37 cellular contexts compared by ENCODE assay signal in genomic region chr20:24368253-24368652, GRCh38.
"Had no signal": no experiment of that assay in that cellular context is flagged by ENCODE, and none has a peak within 500 bp of the region (broad histone marks: within the 10 kb centered on the region; RNA-seq: fewer than 3 reads in every experiment).

No MANE protein-coding gene starts in this region.

- H3K4me3 ChIP-seq: ascending aorta, cardiac muscle cell had no signal

- H3K9me3 ChIP-seq: ascending aorta had no signal

- H3K27ac Mint-ChIP-seq: activated B cell treated with CpG ODN at 0.5 μM for 24 hours; activated CD4-positive, alpha-beta memory T cell treated with anti-CD3 and anti-CD28 coated beads, Interleukin-2, amount 10 ng/mL, durations not matched to agents 7 days and 5 days; activated CD4-positive, alpha-beta T cell treated with anti-CD3 and anti-CD28 coated beads for 36 hours; activated CD4-positive, alpha-beta T cell treated with anti-CD3 and anti-CD28 coated beads, Interleukin-2, amount 10 ng/mL, durations not matched to agents 7 days and 5 days; activated CD8-positive, alpha-beta memory T cell treated with anti-CD3 and anti-CD28 coated beads, Interleukin-2, amount 10 ng/mL, durations not matched to agents 7 days and 5 days; activated CD8-positive, alpha-beta T cell treated with anti-CD3 and anti-CD28 coated beads, Interleukin-2, amount 10 ng/mL, durations not matched to agents 7 days and 5 days; activated naive CD4-positive, alpha-beta T cell treated with anti-CD3 and anti-CD28 coated beads, Interleukin-2, amount 10 ng/mL, durations not matched to agents 7 days and 5 days; activated naive CD4-positive, alpha-beta T cell treated with anti-CD3 and anti-CD28 coated beads, Interleukin-2, amount 50 U/mL, for 24 hours; activated naive CD8-positive, alpha-beta T cell; activated naive CD8-positive, alpha-beta T cell treated with anti-CD3 and anti-CD28 coated beads, Interleukin-2, amount 10 ng/mL, durations not matched to agents 7 days and 5 days; activated naive CD8-positive, alpha-beta T cell treated with anti-CD3 and anti-CD28 coated beads, Interleukin-2, amount 50 U/mL, for 24 hours; activated T-cell treated with anti-CD3 and anti-CD28 coated beads, Interleukin-2, amount 50 U/mL, for 24 hours; activated T-helper 2 cell treated with anti-CD3 and anti-CD28 coated beads, Interferon-gamma antibody, Interleukin-2, Interleukin-4, amounts not matched to agents 10 μg/mL and 5 μg/mL and 100 μg/mL, durations not matched to agents 14 hours and 24 hours and 36 hours; brain; T-helper 1 cell treated with Interleukin-12 subunit alpha and Interleukin-12 subunit beta and Interleukin-4 antibody, amounts not matched to agents 30 μg/mL and 1 μg/mL, for 36 hours; T-helper 2 cell treated with Interferon-gamma antibody and Interleukin-4, amounts not matched to agents 5 μg/mL and 100 μg/mL, for 36 hours had no signal

- DNase-seq: activated B cell treated with CpG ODN at 0.5 μM for 24 hours; activated CD4-positive, alpha-beta memory T cell treated with anti-CD3 and anti-CD28 coated beads, Interleukin-2, amount 10 ng/mL, durations not matched to agents 7 days and 5 days; activated CD4-positive, alpha-beta T cell treated with anti-CD3 and anti-CD28 coated beads for 1 hour; activated CD4-positive, alpha-beta T cell treated with anti-CD3 and anti-CD28 coated beads for 36 hours; activated CD4-positive, alpha-beta T cell treated with anti-CD3 and anti-CD28 coated beads for 48 hours; activated CD4-positive, alpha-beta T cell treated with anti-CD3 and anti-CD28 coated beads, Interleukin-2, amount 10 ng/mL, durations not matched to agents 7 days and 5 days; activated CD4-positive, alpha-beta T cell treated with anti-CD3 and anti-CD28 coated beads, Interleukin-2, amount 50 U/mL, for 48 hours; activated CD8-positive, alpha-beta memory T cell treated with anti-CD3 and anti-CD28 coated beads for 24 hours; activated CD8-positive, alpha-beta memory T cell treated with anti-CD3 and anti-CD28 coated beads, Interleukin-2, amount 10 ng/mL, durations not matched to agents 7 days and 5 days; activated CD8-positive, alpha-beta memory T cell treated with anti-CD3 and anti-CD28 coated beads, Interleukin-2, amount 50 U/mL, for 48 hours; activated CD8-positive, alpha-beta T cell treated with anti-CD3 and anti-CD28 coated beads, Interleukin-2, amount 10 ng/mL, durations not matched to agents 7 days and 5 days; activated effector memory CD4-positive, alpha-beta T cell treated with Interleukin-2 at 50 U/mL for 16 hours; activated gamma-delta T cell; activated naive CD4-positive, alpha-beta T cell treated with anti-CD3 and anti-CD28 coated beads, Interleukin-2, amount 10 ng/mL, durations not matched to agents 7 days and 5 days; activated naive CD4-positive, alpha-beta T cell treated with Interleukin-2 at 50 U/mL for 16 hours; activated naive CD8-positive, alpha-beta T cell treated with anti-CD3 and anti-CD28 coated beads, Interleukin-2, amount 10 ng/mL, durations not matched to agents 7 days and 5 days; activated naive CD8-positive, alpha-beta T cell treated with anti-CD3 and anti-CD28 coated beads, Interleukin-2, amount 50 U/mL, for 24 hours; activated T-cell treated with anti-CD3 and anti-CD28 coated beads, Interleukin-2, amount 50 U/mL, for 24 hours; activated T-cell treated with anti-CD3 and anti-CD28 coated beads, Interleukin-2, amount 50 U/mL, for 48 hours; amygdala; anterior cingulate cortex; caudate nucleus; cerebellar nuclear complex; T-helper 1 cell; T-helper 2 cell; T-helper 9 cell had no signal

- H3K36me3 ChIP-seq: ascending aorta, cardiac muscle cell had no signal

- H3K4me1 ChIP-seq: ascending aorta had no signal

- H3K4me1 Mint-ChIP-seq: activated B cell treated with CpG ODN at 0.5 μM for 24 hours; activated CD4-positive, alpha-beta memory T cell treated with anti-CD3 and anti-CD28 coated beads, Interleukin-2, amount 10 ng/mL, durations not matched to agents 7 days and 5 days; activated CD4-positive, alpha-beta T cell treated with anti-CD3 and anti-CD28 coated beads, Interleukin-2, amount 10 ng/mL, durations not matched to agents 7 days and 5 days; activated CD8-positive, alpha-beta memory T cell treated with anti-CD3 and anti-CD28 coated beads, Interleukin-2, amount 10 ng/mL, durations not matched to agents 7 days and 5 days; activated naive CD4-positive, alpha-beta T cell treated with anti-CD3 and anti-CD28 coated beads, Interleukin-2, amount 10 ng/mL, durations not matched to agents 7 days and 5 days; activated naive CD8-positive, alpha-beta T cell treated with anti-CD3 and anti-CD28 coated beads, Interleukin-2, amount 10 ng/mL, durations not matched to agents 7 days and 5 days; activated naive CD8-positive, alpha-beta T cell treated with anti-CD3 and anti-CD28 coated beads, Interleukin-2, amount 50 U/mL, for 24 hours; central memory CD8-positive, alpha-beta T cell had no signal

- H3K27me3 Mint-ChIP-seq: activated B cell treated with CpG ODN at 0.5 μM for 24 hours; activated CD4-positive, alpha-beta T cell treated with anti-CD3 and anti-CD28 coated beads, Interleukin-2, amount 10 ng/mL, durations not matched to agents 7 days and 5 days; activated naive CD4-positive, alpha-beta T cell treated with anti-CD3 and anti-CD28 coated beads, Interleukin-2, amount 50 U/mL, for 24 hours; activated naive CD8-positive, alpha-beta T cell; activated naive CD8-positive, alpha-beta T cell treated with anti-CD3 and anti-CD28 coated beads, Interleukin-2, amount 50 U/mL, for 24 hours; activated T-cell treated with anti-CD3 and anti-CD28 coated beads, Interleukin-2, amount 50 U/mL, for 24 hours had no signal

- H3K9me3 Mint-ChIP-seq: activated B cell treated with CpG ODN at 0.5 μM for 24 hours; activated CD4-positive, alpha-beta memory T cell treated with anti-CD3 and anti-CD28 coated beads, Interleukin-2, amount 10 ng/mL, durations not matched to agents 7 days and 5 days; activated CD4-positive, alpha-beta T cell treated with anti-CD3 and anti-CD28 coated beads, Interleukin-2, amount 10 ng/mL, durations not matched to agents 7 days and 5 days; activated naive CD4-positive, alpha-beta T cell treated with anti-CD3 and anti-CD28 coated beads, Interleukin-2, amount 10 ng/mL, durations not matched to agents 7 days and 5 days; activated naive CD4-positive, alpha-beta T cell treated with anti-CD3 and anti-CD28 coated beads, Interleukin-2, amount 50 U/mL, for 24 hours; activated naive CD8-positive, alpha-beta T cell treated with anti-CD3 and anti-CD28 coated beads, Interleukin-2, amount 50 U/mL, for 24 hours; activated T-cell treated with anti-CD3 and anti-CD28 coated beads, Interleukin-2, amount 50 U/mL, for 24 hours; activated T-helper 2 cell treated with anti-CD3 and anti-CD28 coated beads, Interferon-gamma antibody, Interleukin-2, Interleukin-4, amounts not matched to agents 10 μg/mL and 5 μg/mL and 100 μg/mL, durations not matched to agents 14 hours and 24 hours and 36 hours; central memory CD8-positive, alpha-beta T cell had no signal

- ATAC-seq: activated CD4-positive, alpha-beta T cell treated with anti-CD3 and anti-CD28 coated beads for 36 hours; activated CD4-positive, CD25-positive, alpha-beta regulatory T cell treated with anti-CD3 and anti-CD28 coated beads, Interleukin-2, amount 50 U/mL, for 24 hours; activated CD8-positive, alpha-beta memory T cell treated with anti-CD3 and anti-CD28 coated beads, Interleukin-2, amount 10 ng/mL, durations not matched to agents 7 days and 5 days; activated CD8-positive, alpha-beta T cell treated with anti-CD3 and anti-CD28 coated beads, Interleukin-2, amount 10 ng/mL, durations not matched to agents 7 days and 5 days; activated naive CD8-positive, alpha-beta T cell treated with anti-CD3 and anti-CD28 coated beads, Interleukin-2, amount 50 U/mL, for 24 hours had no signal

- H3K36me3 Mint-ChIP-seq: activated CD8-positive, alpha-beta memory T cell treated with anti-CD3 and anti-CD28 coated beads, Interleukin-2, amount 10 ng/mL, durations not matched to agents 7 days and 5 days; activated naive CD4-positive, alpha-beta T cell treated with anti-CD3 and anti-CD28 coated beads, Interleukin-2, amount 10 ng/mL, durations not matched to agents 7 days and 5 days; activated naive CD4-positive, alpha-beta T cell treated with anti-CD3 and anti-CD28 coated beads, Interleukin-2, amount 50 U/mL, for 24 hours; activated naive CD8-positive, alpha-beta T cell; activated naive CD8-positive, alpha-beta T cell treated with anti-CD3 and anti-CD28 coated beads, Interleukin-2, amount 10 ng/mL, durations not matched to agents 7 days and 5 days; brain had no signal

- H3K4me3 Mint-ChIP-seq: activated B cell treated with CpG ODN at 0.5 μM for 24 hours; activated CD4-positive, alpha-beta memory T cell treated with anti-CD3 and anti-CD28 coated beads, Interleukin-2, amount 10 ng/mL, durations not matched to agents 7 days and 5 days; activated CD4-positive, alpha-beta T cell treated with anti-CD3 and anti-CD28 coated beads for 36 hours; activated CD4-positive, alpha-beta T cell treated with anti-CD3 and anti-CD28 coated beads, Interleukin-2, amount 10 ng/mL, durations not matched to agents 7 days and 5 days; activated CD8-positive, alpha-beta memory T cell treated with anti-CD3 and anti-CD28 coated beads, Interleukin-2, amount 10 ng/mL, durations not matched to agents 7 days and 5 days; activated CD8-positive, alpha-beta T cell treated with anti-CD3 and anti-CD28 coated beads, Interleukin-2, amount 10 ng/mL, durations not matched to agents 7 days and 5 days; activated naive CD4-positive, alpha-beta T cell treated with anti-CD3 and anti-CD28 coated beads, Interleukin-2, amount 10 ng/mL, durations not matched to agents 7 days and 5 days; activated naive CD4-positive, alpha-beta T cell treated with anti-CD3 and anti-CD28 coated beads, Interleukin-2, amount 50 U/mL, for 24 hours; activated naive CD8-positive, alpha-beta T cell; activated naive CD8-positive, alpha-beta T cell treated with anti-CD3 and anti-CD28 coated beads, Interleukin-2, amount 10 ng/mL, durations not matched to agents 7 days and 5 days; activated naive CD8-positive, alpha-beta T cell treated with anti-CD3 and anti-CD28 coated beads, Interleukin-2, amount 50 U/mL, for 24 hours; activated T-cell treated with anti-CD3 and anti-CD28 coated beads, Interleukin-2, amount 50 U/mL, for 24 hours; brain; central memory CD8-positive, alpha-beta T cell; T-helper 1 cell treated with Interleukin-12 subunit alpha and Interleukin-12 subunit beta and Interleukin-4 antibody, amounts not matched to agents 30 μg/mL and 1 μg/mL, for 36 hours; T-helper 2 cell treated with Interferon-gamma antibody and Interleukin-4, amounts not matched to agents 5 μg/mL and 100 μg/mL, for 36 hours had no signal

- H3K27ac ChIP-seq: ascending aorta, cardiac muscle cell, VCaP had no signal
